18 cellular contexts compared by ENCODE assay signal in the genomic region with DNA sequence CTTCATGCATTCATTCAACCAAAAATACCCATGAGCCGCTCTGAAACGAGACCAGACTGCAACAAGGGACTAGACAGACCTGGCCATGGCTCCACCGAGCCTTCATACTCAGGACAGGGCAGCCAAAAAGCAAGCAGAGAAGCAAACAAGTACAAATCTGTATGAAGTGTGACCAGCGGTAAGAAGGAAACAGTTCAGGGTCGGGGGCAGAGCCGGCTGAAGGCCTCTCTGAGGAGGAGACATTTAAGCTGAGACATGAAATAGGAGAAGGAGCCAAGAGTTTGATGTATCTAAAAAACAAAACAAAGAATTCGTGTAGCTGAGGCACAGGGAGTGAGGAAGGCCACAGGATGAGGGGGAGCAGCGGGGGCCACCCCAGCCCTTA. TPM values are rescaled to one million over a fixed set of nuclear protein-coding genes. Genes with fewer than 3 reads are reported as not detected.
A peak's percentile ranks its signal among the peaks of the same experiment; 100 is the strongest.
DNase-seq lines count a peak whose midpoint lies in the region; ATAC-seq, FAIRE-seq and TF ChIP-seq lines count a peak whose summit lies in the region.
"Had no signal": no experiment of that assay in that cellular context is flagged by ENCODE, and none has a peak within 500 bp of the region (broad histone marks: within the 10 kb centered on the region; RNA-seq: fewer than 3 reads in every experiment).

No MANE protein-coding gene starts in this region.

- H3K27me3 ChIP-seq in breast epithelium (no peaks in the 10 kb centered on the region), mammary epithelial cell (ENCODE audit: insufficient read depth, low read length) (no peaks in the 10 kb centered on the region), H1 (replicated peaks in 1 of 4; ENCODE audit: control insufficient read depth in 3 of 4, extremely low read depth in 1 of 4, insufficient read depth in 3 of 4, low read length in 3 of 4) (no peaks in the 10 kb centered on the region; a peak in 2 of 7 replicates), neural progenitor cell (peaks cover 6% of the 10 kb centered on the region), thoracic aorta (replicated peaks; ENCODE audit: insufficient read depth) (no peaks in the 10 kb centered on the region)

- peak overlapping the region; percentile 42 to 73 (median 54) for H3K4me3 ChIP-seq in breast epithelium
- no peak overlapping the region for H3K4me3 ChIP-seq in mammary epithelial cell (replicated peaks in 1 of 3; ENCODE audit: insufficient read depth in 1 of 3, low read depth in 2 of 3, low read length in 3 of 3)
- peak overlapping the region in 1 of 4 experiments; percentile 64; a peak in 1 of 8 replicates for H3K4me3 ChIP-seq in H1 (ENCODE audit: extremely low read depth in 1 of 4, insufficient read depth in 2 of 4, low read depth in 3 of 4, low read length in 4 of 4)
- no peak overlapping the region for H3K4me3 ChIP-seq in neural progenitor cell
- peak overlapping the region; percentile 80 for H3K4me3 ChIP-seq in thoracic aorta

- no peak overlapping the region for H3K56ac ChIP-seq in H1 (replicated peaks; ENCODE audit: insufficient read length, low read depth, low read length)

- H4K91ac ChIP-seq in H1 (replicated peaks; ENCODE audit: insufficient read length, low read length), result no peak overlapping the region

- POLR2A ChIA-PET in H1 (lab: Charles Lee; ENCODE audit: partially characterized antibody), result interaction anchor here (1.2 to 3.1 kb wide), 3 partner anchors 22 to 211 kb away, joined by 3 to 20 read pairs (median 7); a partner anchor contains a TSS

- H3K9me3 ChIP-seq in breast epithelium (no peaks in the 10 kb centered on the region), mammary epithelial cell (replicated peaks; ENCODE audit: insufficient read depth, low read length) (no peaks in the 10 kb centered on the region), H1 (ENCODE audit: insufficient read depth in 2 of 2, low read depth in 1 of 2, low read length in 1 of 2) (no peaks in the 10 kb centered on the region), neural progenitor cell (ENCODE audit: low read depth) (no peaks in the 10 kb centered on the region), thoracic aorta (no peaks in the 10 kb centered on the region)
- H3K9me3 ChIP-seq: transverse colon had no signal

- H3K36me3 Mint-ChIP-seq in neural progenitor cell, result no peaks in the 10 kb centered on the region
- H3K36me3 Mint-ChIP-seq: activated naive CD8-positive, alpha-beta T cell treated with anti-CD3 and anti-CD28 coated beads for 36 hours; CD4-positive, CD25-positive, alpha-beta regulatory T cell; natural killer cell treated with Interleukin-12 subunit alpha and Interleukin-12 subunit beta and Interleukin-15 and Interleukin-18, amount 100 ng/mL, for 72 hours had no signal

- TF ChIP-seq POLR2A in breast epithelium (IDR thresholded peaks at IDR 0.05) (no peak), H1 (IDR thresholded peaks at IDR 0.05; ENCODE audit: control extremely low read depth in 1 of 2, low read depth in 2 of 2, low read length in 2 of 2) (no peak)

- H4K20me1 ChIP-seq in mammary epithelial cell (ENCODE audit: insufficient read depth, low read length) (no peaks in the 10 kb centered on the region), H1 (replicated peaks in 1 of 2; ENCODE audit: control insufficient read depth in 1 of 2, insufficient read depth in 2 of 2, low read length in 2 of 2) (no peaks in the 10 kb centered on the region), neural progenitor cell (ENCODE audit: low read depth) (no peaks in the 10 kb centered on the region)

- H3K27ac ChIP-seq in breast epithelium, result no peak overlapping the region
- no peak overlapping the region for H3K27ac ChIP-seq in mammary epithelial cell (ENCODE audit: insufficient read depth, low read depth, low read length)
- no peak overlapping the region for H3K27ac ChIP-seq in H1 (ENCODE audit: low read depth, low read length)
- H3K27ac ChIP-seq in neural progenitor cell, result no peak overlapping the region
- H3K27ac ChIP-seq in thoracic aorta, result no peak overlapping the region
- H3K27ac ChIP-seq: 22Rv1 had no signal

- H2BK12ac ChIP-seq in H1 (ENCODE audit: low read depth, low read length), result no peak overlapping the region

- H3K27ac Mint-ChIP-seq in neural progenitor cell, result peak overlapping the region; percentile 36
- H3K27ac Mint-ChIP-seq: activated naive CD8-positive, alpha-beta T cell treated with anti-CD3 and anti-CD28 coated beads for 36 hours; activated T-cell treated with anti-CD3 and anti-CD28 coated beads, Interleukin-2, amount 50 U/mL, for 72 hours had no signal

- no peak for TF ChIP-seq CTCF in breast epithelium (IDR thresholded peaks at IDR 0.05)
- no peak for TF ChIP-seq CTCF in mammary epithelial cell (conservative IDR thresholded peaks at IDR 0.05 in 1 of 2, IDR thresholded peaks at IDR 0.05 in 1 of 2; ENCODE audit: extremely low read depth in 1 of 2, insufficient read depth in 1 of 2, low read depth in 1 of 2, low read length in 2 of 2)
- TF ChIP-seq CTCF in H1 (IDR thresholded peaks at IDR 0.05; ENCODE audit: control extremely low read depth in 1 of 3, insufficient read depth in 1 of 3, low read depth in 1 of 3, low read length in 3 of 3), result no peak
- no peak for TF ChIP-seq CTCF in neural progenitor cell (IDR thresholded peaks at IDR 0.05)
- no peak for TF ChIP-seq CTCF in thoracic aorta (IDR thresholded peaks at IDR 0.05)

- ATAC-seq in thoracic aorta (ENCODE audit: insufficient number of reproducible peaks, low FRiP score, low read depth) (no peak), GM21786 (IDR thresholded peaks at IDR 0.05; ENCODE audit: unreplicated experiment) (no peak)
- ATAC-seq in activated CD4-positive, CD25-positive, alpha-beta regulatory T cell treated with anti-CD3 and anti-CD28 coated beads, Interleukin-2, amount 50 U/mL, for 24 hours, result no peak
- ATAC-seq: activated T-cell treated with anti-CD3 and anti-CD28 coated beads, Interleukin-2, amount 50 U/mL, for 72 hours; natural killer cell treated with Interleukin-12 subunit alpha and Interleukin-12 subunit beta and Interleukin-15 and Interleukin-18, amount 100 ng/mL, for 72 hours had no signal

- FAIRE-seq in H1 (lab: Jason Lieb, UNC), result no peak

- dilution Hi-C loops in mammary epithelial cell (cut with HindIII; ENCODE audit: low sequenced_read_pairs), result loop anchor here (5.0 to 25.0 kb wide), 3 partner anchors 67 to 453 kb away; no protein-coding TSS in a partner anchor

- WGBS in mammary epithelial cell (ENCODE audit: low coverage, missing lambda C conversion rate), result 91% methylated on average over 8 of the region's 8 CpGs
- 80% methylated on average over 8 of the region's 8 CpGs; no CpG with 5 or more reads in 1 of the 2 experiments for WGBS in H1 (ENCODE audit: extremely low coverage in 1 of 2, insufficient coverage in 1 of 2, insufficient read length in 1 of 2, insufficient replicate concordance in 2 of 2, low coverage in 1 of 2, low lambda C conversion rate in 2 of 2, missing lambda C conversion rate in 1 of 2), 2 experiments

- no peak overlapping the region for H4K5ac ChIP-seq in H1 (ENCODE audit: insufficient read length, low read depth, low read length)

- TF ChIP-seq RAD21 in H1 (IDR thresholded peaks at IDR 0.05 in 1 of 2, conservative IDR thresholded peaks at IDR 0.05 in 1 of 2; ENCODE audit: low read depth in 2 of 2, low read length in 2 of 2), result no peak

- no peak overlapping the region for H3K14ac ChIP-seq in H1 (ENCODE audit: insufficient read length)

- H3K9ac ChIP-seq in mammary epithelial cell (ENCODE audit: insufficient read depth, low read length) (no peak overlapping the region), H1 (replicated peaks in 1 of 4; ENCODE audit: extremely low read depth in 1 of 4, low read depth in 3 of 4, low read length in 3 of 4) (no peak overlapping the region), neural progenitor cell (no peak overlapping the region)

- no peak for TF ChIP-seq EP300 in H1 (IDR thresholded peaks at IDR 0.05; ENCODE audit: borderline replicate concordance in 1 of 2, low read depth in 2 of 2, low read length in 2 of 2)

- peaks cover 9% of the 10 kb centered on the region for H3F3A ChIP-seq in neural progenitor cell (ENCODE audit: low read depth)

- H2BK5ac ChIP-seq in H1 (ENCODE audit: low read depth, low read length), result no peak overlapping the region

- H3K4me2 ChIP-seq in mammary epithelial cell (ENCODE audit: insufficient read depth, low read depth, low read length) (no peak overlapping the region), H1 (ENCODE audit: insufficient read depth in 1 of 2, low read depth in 2 of 2, low read length in 2 of 2) (peak overlapping the region; percentile 48 to 82), neural progenitor cell (peak overlapping the region; percentile 69)

- H3K4me1 ChIP-seq in breast epithelium (peaks cover 4 to 8% of the 10 kb centered on the region in 2 donors), mammary epithelial cell (ENCODE audit: insufficient read depth, low read length) (peaks cover 20% of the 10 kb centered on the region), H1 (replicated peaks in 1 of 4; ENCODE audit: control insufficient read depth in 3 of 4, insufficient read depth in 4 of 4, low read length in 3 of 4) (peaks cover 3 to 11% (median 6%) of the 10 kb centered on the region in 4 experiments), neural progenitor cell (peaks cover 12% of the 10 kb centered on the region), thoracic aorta (ENCODE audit: control insufficient read depth in 1 of 2, low read depth in 2 of 2) (peaks cover 14 to 25% of the 10 kb centered on the region in 2 donors)

- H3K4me1 Mint-ChIP-seq in neural progenitor cell, result peaks cover 31% of the 10 kb centered on the region

- no peak overlapping the region for H2BK120ac ChIP-seq in H1 (replicated peaks; ENCODE audit: low read depth, low read length)

- in situ Hi-C loops in mammary epithelial cell (cut with MboI; ENCODE audit: low sequenced_read_pairs in 2 of 2), result loop anchor here (10.0 kb wide), 2 partner anchors 311 to 451 kb away; no protein-coding TSS in a partner anchor

- no peak overlapping the region; the same call in 1 of the 2 replicates for H3K18ac ChIP-seq in H1 (ENCODE audit: extremely low read depth, low read length)

- peak overlapping the region; percentile 62 for H4K8ac ChIP-seq in H1 (ENCODE audit: extremely low read depth, insufficient read depth, low read length)

- H3K79me2 ChIP-seq in mammary epithelial cell (ENCODE audit: insufficient read depth, low read length) (no peaks in the 10 kb centered on the region), H1 (ENCODE audit: control insufficient read depth in 1 of 2, insufficient read depth in 2 of 2, low read length in 2 of 2) (no peaks in the 10 kb centered on the region), neural progenitor cell (ENCODE audit: low read depth) (no peaks in the 10 kb centered on the region)

- H3K23me2 ChIP-seq in H1 (ENCODE audit: low read depth, low read length), result peaks cover 6% of the 10 kb centered on the region; the same call in 1 of the 2 replicates

- H3K27me3 Mint-ChIP-seq in neural progenitor cell (ENCODE audit: insufficient read depth, low read depth), result peaks cover 19% of the 10 kb centered on the region
- H3K27me3 Mint-ChIP-seq: activated naive CD8-positive, alpha-beta T cell treated with anti-CD3 and anti-CD28 coated beads for 36 hours; CD4-positive, CD25-positive, alpha-beta regulatory T cell had no signal

- DNase-seq in breast epithelium (ENCODE audit: low spot score in 2 of 2), result no peak
- DNase-seq in mammary epithelial cell, result no peak
- no peak for DNase-seq in H1 (ENCODE audit: low read depth in 1 of 2, low spot score in 2 of 2)
- no peak for DNase-seq in neural progenitor cell (ENCODE audit: low spot score)
- no peak for DNase-seq in thoracic aorta (ENCODE audit: low spot score)
- DNase-seq in dermis blood vessel endothelial cell, result no peak
- DNase-seq: activated CD4-positive, alpha-beta T cell treated with anti-CD3 and anti-CD28 coated beads, Interleukin-2, amount 50 U/mL, for 4 hours; activated naive CD8-positive, alpha-beta T cell treated with anti-CD3 and anti-CD28 coated beads for 36 hours; activated T-cell treated with anti-CD3 and anti-CD28 coated beads, Interleukin-2, amount 50 U/mL, for 72 hours; CD4-positive, CD25-positive, alpha-beta regulatory T cell; effector memory CD4-positive, alpha-beta T cell; EL; Kasumi-1; transverse colon had no signal

- H2AFZ ChIP-seq in mammary epithelial cell (ENCODE audit: low read depth, low read length), result no peak overlapping the region
- peak overlapping the region; percentile 48 for H2AFZ ChIP-seq in H1 (ENCODE audit: low read length)
- H2AFZ ChIP-seq in neural progenitor cell (replicated peaks), result peak overlapping the region; percentile 86

- no peak overlapping the region for H3K4ac ChIP-seq in H1 (replicated peaks; ENCODE audit: insufficient read length, low read depth, low read length)

- no peak overlapping the region for H2AK5ac ChIP-seq in H1 (ENCODE audit: low read depth, low read length)

- H3K4me3 Mint-ChIP-seq in neural progenitor cell, result peak overlapping the region; percentile 78
- H3K4me3 Mint-ChIP-seq: activated naive CD8-positive, alpha-beta T cell treated with anti-CD3 and anti-CD28 coated beads for 36 hours; activated T-cell treated with anti-CD3 and anti-CD28 coated beads, Interleukin-2, amount 50 U/mL, for 72 hours; natural killer cell treated with Interleukin-12 subunit alpha and Interleukin-12 subunit beta and Interleukin-15 and Interleukin-18, amount 100 ng/mL, for 72 hours had no signal

- intact Hi-C loops in breast epithelium (cut with DNase I; ENCODE audit: low total_unique reads), result loop anchor here (10.0 kb wide), 1 partner anchor 281 kb away; no protein-coding TSS in a partner anchor
- intact Hi-C loops in mammary epithelial cell (cut with micrococcal nuclease), result loop anchor here (2.0 to 5.0 kb wide), 3 partner anchors 98 to 345 kb away; no protein-coding TSS in a partner anchor

- peak overlapping the region; percentile 65; the same call in 1 of the 2 replicates for H2BK15ac ChIP-seq in H1 (ENCODE audit: low read length)

- H3K36me3 ChIP-seq in breast epithelium, result no peaks in the 10 kb centered on the region
- H3K36me3 ChIP-seq in mammary epithelial cell (ENCODE audit: insufficient read depth, low read length), result no peaks in the 10 kb centered on the region
- H3K36me3 ChIP-seq in H1 (ENCODE audit: control insufficient read depth in 2 of 4, insufficient read depth in 4 of 4, low read length in 3 of 4), result no peaks in the 10 kb centered on the region
- H3K36me3 ChIP-seq in neural progenitor cell, result no peaks in the 10 kb centered on the region
- H3K36me3 ChIP-seq in thoracic aorta, result no peaks in the 10 kb centered on the region
- H3K36me3 ChIP-seq: transverse colon had no signal

- BruUV-seq in mammary epithelial cell (replicated peaks; lab: Mats Ljungman, UMichigan), result no TSS peak

- no peaks in the 10 kb centered on the region for H3K9me3 Mint-ChIP-seq in neural progenitor cell
- H3K9me3 Mint-ChIP-seq: activated naive CD8-positive, alpha-beta T cell treated with anti-CD3 and anti-CD28 coated beads for 36 hours; activated T-cell treated with anti-CD3 and anti-CD28 coated beads, Interleukin-2, amount 50 U/mL, for 72 hours; CD4-positive, CD25-positive, alpha-beta regulatory T cell; natural killer cell treated with Interleukin-12 subunit alpha and Interleukin-12 subunit beta and Interleukin-15 and Interleukin-18, amount 100 ng/mL, for 72 hours had no signal

- no peak overlapping the region for H2BK20ac ChIP-seq in H1 (ENCODE audit: low read length)

- H3K23ac ChIP-seq in H1 (ENCODE audit: insufficient read length), result no peak overlapping the region

- H3K79me1 ChIP-seq in H1 (ENCODE audit: low read depth, low read length), result no peaks in the 10 kb centered on the region

- CTCF ChIA-PET in mammary epithelial cell (lab: Charles Lee; ENCODE audit: low non-redundant PET), result no interaction called here
- CTCF ChIA-PET in H1 (lab: Charles Lee; ENCODE audit: partially characterized antibody), result interaction anchor here (0.8 to 7.8 kb wide), 26 partner anchors 10 to 519 kb away, joined by 3 to 111 read pairs (median 12); a partner anchor contains a TSS

RNA-seq across cellular contexts. Expression of a gene that starts 21.3 kb away (rescaled TPM):
- 100 to 1,000 TPM in 1 of 3 donors, 10 to 100 TPM in 2; 47.6 to 111 (median 62.6) TPM for total RNA-seq in breast epithelium
- total RNA-seq in mammary epithelial cell, result 10 to 100 TPM; 16.1 to 23.3 TPM
- 18.5 TPM for polyA plus RNA-seq in mammary epithelial cell
- polyA minus RNA-seq in mammary epithelial cell, result 11.6 TPM
- total RNA-seq in H1 (2021; fragmentation: NEBNext Ultra II Directional; extraction: Animal tissue kit (Norgen Biotek cat#: 25700)), result 6.1 and 8.7 TPM in 2 replicates
- polyA plus RNA-seq in H1 (2011; rRNA removed), result 27.8 and 31.1 TPM in 2 replicates
- 21.8 TPM for polyA plus RNA-seq in H1 (2011; cell fraction: cytosol; rRNA removed)
- polyA plus RNA-seq in H1 (2011; cell fraction: nucleus; rRNA removed), result 24.2 TPM
- polyA plus RNA-seq in H1 (2012, experiment 1 of 2), result 10.1 to 16.7 TPM (median 11.9 TPM) in 4 replicates
- polyA plus RNA-seq in H1 (2012, experiment 2 of 2), result 3.1 TPM
- 19.6 TPM for polyA plus RNA-seq in H1 (2013, experiment 1 of 2)
- polyA plus RNA-seq in H1 (2013, experiment 2 of 2), result 23.9 TPM
- polyA minus RNA-seq in H1 (2011; rRNA and poly(A)+ RNA removed), result 22.9 and 30.0 TPM in 2 replicates
- polyA minus RNA-seq in H1 (2011; cell fraction: cytosol; rRNA and poly(A)+ RNA removed), result 10.8 TPM
- 10.7 TPM for polyA minus RNA-seq in H1 (2011; cell fraction: nucleus; rRNA and poly(A)+ RNA removed)
- total RNA-seq in neural progenitor cell (ENCODE audit: low replicate concordance), result 11.2 and 19.3 TPM in 2 replicates
- 100 to 1,000 TPM in 1 of 2 donors, 10 to 100 TPM in 1; 53.6 to 124 TPM for total RNA-seq in thoracic aorta
- 29.3 and 53.4 TPM in 2 replicates for total RNA-seq in dermis blood vessel endothelial cell

Comparison
In these comparisons a context has a peak if more than half of its experiments do, and no peak if none do; other contexts are left out.
1. H3K4me3 ChIP-seq: peak in breast epithelium (3 of 3) and thoracic aorta (single experiment); none in mammary epithelial cell (0 of 3) and neural progenitor cell (single experiment).